22 cellular contexts compared by ENCODE assay signal in genomic region chr2:58906151-58906645, GRCh38.
A peak's percentile ranks its signal among the peaks of the same experiment; 100 is the strongest.
DNase-seq lines count a peak whose midpoint lies in the region; ATAC-seq and TF ChIP-seq lines count a peak whose summit lies in the region.
"Had no signal": no experiment of that assay in that cellular context is flagged by ENCODE, and none has a peak within 500 bp of the region (broad histone marks: within the 10 kb centered on the region; RNA-seq: fewer than 3 reads in every experiment).

No MANE protein-coding gene starts in this region.

- TF ChIP-seq CTCF in IMR-90 (conservative IDR thresholded peaks at IDR 0.05; ENCODE audit: low read depth, low read length) (no peak), fibroblast of villous mesenchyme (IDR thresholded peaks at IDR 0.05; ENCODE audit: insufficient read depth, low read depth, low read length) (no peak), endodermal cell (conservative IDR thresholded peaks at IDR 0.05) (no peak)

- CTCF ChIA-PET in IMR-90 (lab: Yijun Ruan, JAX) = interaction anchor here (0.6 kb wide), 1 partner anchor 12 kb away, joined by 3 read pairs; no protein-coding TSS in a partner anchor

- H2AFZ ChIP-seq in IMR-90 (replicated peaks; ENCODE audit: low read length, poor library complexity) = no peak overlapping the region

- no peak for ATAC-seq in IMR-90 (ENCODE audit: low read depth)
- ATAC-seq in HG02840 (IDR thresholded peaks at IDR 0.05; ENCODE audit: low FRiP score, unreplicated experiment) = no peak
- ATAC-seq in GM21390 (IDR thresholded peaks at IDR 0.05; ENCODE audit: unreplicated experiment) = no peak
- ATAC-seq: activated T-cell treated with anti-CD3 and anti-CD28 coated beads, Interleukin-2, amount 50 U/mL, for 72 hours; CD8-positive, alpha-beta T cell; HCT116; psoas muscle; stimulated activated naive CD8-positive, alpha-beta T cell treated with anti-CD3 and anti-CD28 coated beads, Interleukin-15, Interleukin-2, amounts not matched to agents 100 U/mL and 50 U/mL, for 24 hours had no signal

- no peaks in the 10 kb centered on the region for H3K79me1 ChIP-seq in IMR-90 (ENCODE audit: low read depth in 1 of 2, low read length in 2 of 2)

- no peak overlapping the region for H3K4me3 Mint-ChIP-seq in endodermal cell
- H3K4me3 Mint-ChIP-seq: activated naive CD4-positive, alpha-beta T cell treated with anti-CD3 and anti-CD28 coated beads, Interleukin-2, amount 50 U/mL, for 24 hours; activated T-cell treated with anti-CD3 and anti-CD28 coated beads, Interleukin-2, amount 50 U/mL, for 72 hours; CD8-positive, alpha-beta T cell had no signal

- TF ChIP-seq RAD21 in IMR-90 (IDR thresholded peaks at IDR 0.05; ENCODE audit: low read length) = no peak

- no peak overlapping the region for H2BK5ac ChIP-seq in IMR-90 (ENCODE audit: low read depth, low read length, poor library complexity, severe bottlenecking)

- H2BK20ac ChIP-seq in IMR-90 (ENCODE audit: low read depth, low read length) = no peak overlapping the region; the same call in 1 of the 2 replicates

- H2AK9ac ChIP-seq in IMR-90 (replicated peaks; ENCODE audit: low read depth, low read length, poor library complexity) = no peak overlapping the region

- no peak overlapping the region for H3K56ac ChIP-seq in IMR-90 (ENCODE audit: extremely low read depth, insufficient read depth, low read length)

- no peak overlapping the region for H4K8ac ChIP-seq in IMR-90 (ENCODE audit: low read depth in 2 of 2, low read length in 2 of 2)

- no peak overlapping the region for H3K23ac ChIP-seq in IMR-90 (ENCODE audit: low read depth, low read length)

- DNase-seq in DMS153 (lab: John Stamatoyannopoulos, UW) = peak; percentile 73
- DNase-seq in IMR-90 = no peak
- DNase-seq in NCI-H460 (ENCODE audit: extremely low read depth, low read depth) = peak; percentile 9
- DNase-seq in fibroblast of villous mesenchyme (ENCODE audit: low read depth) = peak; percentile 65
- no peak for DNase-seq in endodermal cell
- DNase-seq: activated CD4-positive, alpha-beta T cell treated with anti-CD3 and anti-CD28 coated beads for 1 hour; activated T-cell treated with anti-CD3 and anti-CD28 coated beads, Interleukin-2, amount 50 U/mL, for 72 hours; CD8-positive, alpha-beta T cell; erythroblast; hypothalamus; islet precursor cell; psoas muscle; stimulated activated naive CD8-positive, alpha-beta T cell treated with anti-CD3 and anti-CD28 coated beads, Interleukin-15, Interleukin-2, amounts not matched to agents 100 U/mL and 50 U/mL, for 24 hours; thyroid gland had no signal

- H3K9me1 ChIP-seq in IMR-90 (ENCODE audit: insufficient read depth, low read length) = no peaks in the 10 kb centered on the region

- no peak overlapping the region for H2BK120ac ChIP-seq in IMR-90 (ENCODE audit: low read depth, low read length)

- H3K4me3 ChIP-seq in IMR-90 (ENCODE audit: insufficient read depth, low read depth, low read length) (no peak overlapping the region), fibroblast of villous mesenchyme (ENCODE audit: low read depth, low read length) (no peak overlapping the region), endodermal cell (ENCODE audit: low read length) (no peak overlapping the region)
- H3K4me3 ChIP-seq: ascending aorta, lung, psoas muscle, skin epidermis, thyroid gland had no signal

- no peaks in the 10 kb centered on the region for H3K9me3 Mint-ChIP-seq in endodermal cell
- H3K9me3 Mint-ChIP-seq: activated naive CD4-positive, alpha-beta T cell treated with anti-CD3 and anti-CD28 coated beads, Interleukin-2, amount 50 U/mL, for 24 hours; CD8-positive, alpha-beta T cell had no signal

- H3K36me3 ChIP-seq in IMR-90 (ENCODE audit: control insufficient read depth, insufficient read depth, low read length) = no peaks in the 10 kb centered on the region
- H3K36me3 ChIP-seq in endodermal cell (ENCODE audit: control insufficient read depth, insufficient read depth, low read length) = no peaks in the 10 kb centered on the region
- H3K36me3 ChIP-seq: ascending aorta, thyroid gland had no signal

- POLR2A ChIA-PET in IMR-90 (lab: Charles Lee; ENCODE audit: unreplicated experiment) = no interaction called here

- peaks cover 6% of the 10 kb centered on the region for H3K4me1 Mint-ChIP-seq in endodermal cell
- H3K4me1 Mint-ChIP-seq: activated naive CD4-positive, alpha-beta T cell treated with anti-CD3 and anti-CD28 coated beads, Interleukin-2, amount 50 U/mL, for 24 hours had no signal

- H3K4me1 ChIP-seq in IMR-90 (ENCODE audit: control insufficient read depth, insufficient read depth, low read length) (peaks cover under 1% of the 10 kb centered on the region; the same call in 1 of the 2 replicates), endodermal cell (ENCODE audit: control insufficient read depth, insufficient read depth, low read length) (no peaks in the 10 kb centered on the region)
- H3K4me1 ChIP-seq: ascending aorta, psoas muscle, thyroid gland had no signal

- BruUV-seq in IMR-90 (replicated peaks; lab: Mats Ljungman, UMichigan) = no TSS peak

- no peak overlapping the region for H2BK15ac ChIP-seq in IMR-90 (ENCODE audit: low read depth, low read length)

- H3K9ac ChIP-seq in IMR-90 (ENCODE audit: low read depth, low read length) (no peak overlapping the region), endodermal cell (ENCODE audit: extremely low read depth, low read length, poor library complexity, severe bottlenecking) (no peak overlapping the region)

- no peaks in the 10 kb centered on the region for H4K20me1 ChIP-seq in IMR-90 (ENCODE audit: insufficient read depth, low read length)

- in situ Hi-C loops in IMR-90 (cut with MboI; ENCODE audit: low sequenced_read_pairs) = no loop called here

- no peak overlapping the region for H3K4me2 ChIP-seq in IMR-90 (ENCODE audit: low read depth, low read length)

- no peaks in the 10 kb centered on the region for H3K36me3 Mint-ChIP-seq in endodermal cell (ENCODE audit: low read depth)
- H3K36me3 Mint-ChIP-seq: activated naive CD4-positive, alpha-beta T cell treated with anti-CD3 and anti-CD28 coated beads, Interleukin-2, amount 50 U/mL, for 24 hours; CD8-positive, alpha-beta T cell had no signal

- WGBS in IMR-90 (ENCODE audit: extremely low coverage in 2 of 2, insufficient read length in 1 of 2), 2 experiments = no CpG with 5 or more reads among the region's 7 CpGs
- 74 to 76% methylated on average over 6 to 7 of the region's 7 CpGs for WGBS in endodermal cell (ENCODE audit: insufficient coverage in 1 of 2, insufficient read length in 1 of 2), 2 experiments

- intact Hi-C loops in IMR-90 (cut with micrococcal nuclease) = no loop called here

- H3K9me3 ChIP-seq in IMR-90 (ENCODE audit: control insufficient read depth, insufficient read depth, low read length) = no peaks in the 10 kb centered on the region
- no peaks in the 10 kb centered on the region for H3K9me3 ChIP-seq in endodermal cell (ENCODE audit: control insufficient read depth, low read length)
- H3K9me3 ChIP-seq: ascending aorta, psoas muscle, thyroid gland had no signal

- H4K91ac ChIP-seq in IMR-90 (ENCODE audit: insufficient read depth, low read depth, low read length) = no peak overlapping the region

- dilution Hi-C loops in IMR-90 (cut with HindIII; ENCODE audit: low sequenced_read_pairs, unreplicated experiment) = no loop called here

- no peak overlapping the region for H2AK5ac ChIP-seq in IMR-90 (ENCODE audit: low read depth, low read length)

- H3K27ac ChIP-seq in IMR-90 (ENCODE audit: insufficient read depth, low read length) (no peak overlapping the region), endodermal cell (ENCODE audit: low read depth, low read length) (no peak overlapping the region)
- H3K27ac ChIP-seq: ascending aorta, psoas muscle, RWPE1, skin epidermis, thyroid gland had no signal

- peak overlapping the region; percentile 81; the same call in 1 of the 2 replicates for H3K18ac ChIP-seq in IMR-90 (ENCODE audit: low read depth, low read length)

- no peak overlapping the region for H3K14ac ChIP-seq in IMR-90 (replicated peaks; ENCODE audit: low read depth, low read length)

- no peak overlapping the region for H3K4ac ChIP-seq in IMR-90 (ENCODE audit: low read depth, low read length)

- no peak for TF ChIP-seq POLR2A in IMR-90 (IDR thresholded peaks at IDR 0.05; ENCODE audit: low read depth, low read length)

- no peak overlapping the region; the same call in 1 of the 2 replicates for H4K5ac ChIP-seq in IMR-90 (ENCODE audit: low read depth, low read length)

- H3K27me3 Mint-ChIP-seq in endodermal cell (ENCODE audit: insufficient read depth) = peaks cover 4% of the 10 kb centered on the region
- H3K27me3 Mint-ChIP-seq: activated naive CD4-positive, alpha-beta T cell treated with anti-CD3 and anti-CD28 coated beads, Interleukin-2, amount 50 U/mL, for 24 hours had no signal

- H3K27ac Mint-ChIP-seq in endodermal cell = no peak overlapping the region
- H3K27ac Mint-ChIP-seq: activated naive CD4-positive, alpha-beta T cell treated with anti-CD3 and anti-CD28 coated beads, Interleukin-2, amount 50 U/mL, for 24 hours; activated T-cell treated with anti-CD3 and anti-CD28 coated beads, Interleukin-2, amount 50 U/mL, for 72 hours; CD8-positive, alpha-beta T cell had no signal

- no peaks in the 10 kb centered on the region; the same call in 1 of the 2 replicates for H3K27me3 ChIP-seq in IMR-90 (ENCODE audit: control insufficient read depth, insufficient read depth, low read length)
- no peaks in the 10 kb centered on the region for H3K27me3 ChIP-seq in endodermal cell (ENCODE audit: control insufficient read depth, insufficient read depth, low read length, poor library complexity, severe bottlenecking)
- H3K27me3 ChIP-seq: ascending aorta, thyroid gland had no signal

TF ChIP-seq in IMR-90, 13 proteins besides CTCF, POLR2A, EP300 and RAD21:
- no peak for TF ChIP-seq MAFK (IDR thresholded peaks at IDR 0.05; ENCODE audit: low read depth, low read length)
- peak; percentile 18; the same call in 1 of the 2 replicates for TF ChIP-seq NFE2L2 (IDR thresholded peaks at IDR 0.05; ENCODE audit: low read depth, low read length)

Comparison
In these comparisons a context has a peak if more than half of its experiments do, and no peak if none do; other contexts are left out.
1. DNase-seq: peak in DMS153 (single experiment), NCI-H460 (single experiment) and fibroblast of villous mesenchyme (single experiment); none in IMR-90 (single experiment) and endodermal cell (single experiment).